Comparison of ENCODE assay signal across 8 cellular contexts in the genomic region with DNA sequence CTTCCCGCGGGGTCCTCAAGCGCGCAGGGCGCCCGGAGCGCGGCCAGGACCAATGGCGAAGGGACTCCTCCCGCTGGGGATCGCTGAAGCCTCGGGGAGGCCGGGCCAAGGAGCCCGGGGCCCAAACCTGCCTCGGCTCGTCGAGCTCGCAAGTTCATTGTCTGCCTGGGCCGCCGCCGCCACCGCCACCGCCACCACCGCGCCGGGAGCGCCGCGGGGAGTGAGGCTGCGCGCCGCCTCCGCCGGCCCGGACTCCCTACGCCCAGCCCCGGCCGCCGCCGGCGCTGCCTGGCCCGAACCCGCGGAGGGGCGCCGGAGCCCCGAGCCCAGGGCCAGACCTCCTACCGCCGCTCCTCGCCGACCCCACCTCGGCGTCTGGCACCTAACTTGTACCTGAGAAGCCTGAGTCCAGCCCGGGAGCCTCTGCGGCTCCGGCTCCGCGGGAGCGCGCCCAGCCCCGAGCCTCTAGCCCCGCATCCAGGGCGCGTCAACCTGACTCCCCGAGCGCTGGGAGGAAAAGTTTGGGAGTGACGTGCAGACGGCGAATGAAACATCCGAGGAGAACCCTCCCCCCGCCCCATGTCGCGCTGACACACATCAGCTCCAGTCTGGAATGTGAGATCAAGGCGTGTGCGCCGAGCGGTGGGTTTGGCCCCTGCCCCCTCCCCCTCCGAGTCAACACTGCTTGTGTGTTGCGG. TPM values are rescaled to one million over a fixed set of nuclear protein-coding genes. Genes with fewer than 3 reads are reported as not detected.
DNase-seq lines count a peak whose midpoint lies in the region; ATAC-seq and TF ChIP-seq lines count a peak whose summit lies in the region.

A gene with protein sequence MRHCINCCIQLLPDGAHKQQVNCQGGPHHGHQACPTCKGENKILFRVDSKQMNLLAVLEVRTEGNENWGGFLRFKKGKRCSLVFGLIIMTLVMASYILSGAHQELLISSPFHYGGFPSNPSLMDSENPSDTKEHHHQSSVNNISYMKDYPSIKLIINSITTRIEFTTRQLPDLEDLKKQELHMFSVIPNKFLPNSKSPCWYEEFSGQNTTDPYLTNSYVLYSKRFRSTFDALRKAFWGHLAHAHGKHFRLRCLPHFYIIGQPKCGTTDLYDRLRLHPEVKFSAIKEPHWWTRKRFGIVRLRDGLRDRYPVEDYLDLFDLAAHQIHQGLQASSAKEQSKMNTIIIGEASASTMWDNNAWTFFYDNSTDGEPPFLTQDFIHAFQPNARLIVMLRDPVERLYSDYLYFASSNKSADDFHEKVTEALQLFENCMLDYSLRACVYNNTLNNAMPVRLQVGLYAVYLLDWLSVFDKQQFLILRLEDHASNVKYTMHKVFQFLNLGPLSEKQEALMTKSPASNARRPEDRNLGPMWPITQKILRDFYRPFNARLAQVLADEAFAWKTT (minus strand): TSS at position 523 of the 698 bp plus-strand sequence. CDS start 47,386 bp downstream, outside the sequence.

- ATAC-seq in gastrocnemius medialis (peak; percentile 23 to 41), HG03025 (IDR thresholded peaks at IDR 0.05; ENCODE audit: low FRiP score, unreplicated experiment) (no peak)

- peak within 1 kb of the TSS in 4 of 5 experiments; percentile 56 to 86 (median 78) for H3K27ac Mint-ChIP-seq in brain

- peaks cover 0 to 12% (median 0%) of the 10 kb centered on the region in 5 experiments for H3K9me3 Mint-ChIP-seq in brain

- in situ Hi-C loops in gastrocnemius medialis (cut with MboI; ENCODE audit: low sequenced_read_pairs in 4 of 4) = no loop called here

- no peaks in the 10 kb centered on the region for H3K9me3 ChIP-seq in gastrocnemius medialis

- no peaks in the 10 kb centered on the region for H3K36me3 Mint-ChIP-seq in brain

- H3K4me3 ChIP-seq in Jurkat, Clone E6-1 (ENCODE audit: low read length) = peak within 1 kb of the TSS; percentile 37
- peak within 1 kb of the TSS; percentile 66 to 82 (median 78) for H3K4me3 ChIP-seq in gastrocnemius medialis

- peak within 1 kb of the TSS; percentile 79 to 91 (median 82) for H3K27ac ChIP-seq in gastrocnemius medialis

- no peaks in the 10 kb centered on the region for H3K36me3 ChIP-seq in gastrocnemius medialis

- H3K4me3 Mint-ChIP-seq in brain = peak within 1 kb of the TSS; percentile 79 to 92 (median 86)

- peak; percentile 61 to 83 for TF ChIP-seq POLR2A in gastrocnemius medialis (IDR thresholded peaks at IDR 0.05)

- intact Hi-C loops in gastrocnemius medialis (cut with DNase I; ENCODE audit: low total_unique reads) = loop anchor here (5.0 to 10.0 kb wide), 3 partner anchors 44 to 98 kb away; no protein-coding TSS in a partner anchor

- H3K27me3 Mint-ChIP-seq in brain = peaks cover 29% of the 10 kb centered on the region

- no peaks in the 10 kb centered on the region for H3K27me3 ChIP-seq in gastrocnemius medialis

- TF ChIP-seq CTCF in brain (conservative IDR thresholded peaks at IDR 0.05) (no peak), gastrocnemius medialis (IDR thresholded peaks at IDR 0.05 in 4 of 5, conservative IDR thresholded peaks at IDR 0.05 in 1 of 5) (no peak)

- H3K4me1 ChIP-seq in gastrocnemius medialis = peaks cover 40 to 43% of the 10 kb centered on the region in 2 donors

- H3K4me1 Mint-ChIP-seq in brain = peaks cover 59% of the 10 kb centered on the region

- peak; percentile 42 for DNase-seq in activated CD4-positive, CD25-positive, alpha-beta regulatory T cell treated with anti-CD3 and anti-CD28 coated beads, Interleukin-2, amount 50 U/mL, for 72 hours
- DNase-seq in activated CD4-positive, CD25-positive, alpha-beta regulatory T cell (lab: John Stamatoyannopoulos, UW) = no peak
- DNase-seq in Jurkat, Clone E6-1 (ENCODE audit: low read depth, low spot score) = no peak
- DNase-seq in iPS-NIHi7 (ENCODE audit: extremely low spot score) = peak; percentile 70
- DNase-seq in gastrocnemius medialis = peak; percentile 30 to 36
- no peak for DNase-seq in cerebellar nuclear complex (lab: John Stamatoyannopoulos, UW)

RNA-seq across cellular contexts. Expression of the gene that starts here (rescaled TPM):
- polyA plus RNA-seq in Jurkat, Clone E6-1 (2012; ENCODE audit: insufficient read depth, insufficient read length) = 0.66 TPM
- 6.0 TPM for polyA plus RNA-seq in brain (ENCODE audit: insufficient read depth, low read depth, low replicate concordance)
- total RNA-seq in gastrocnemius medialis = 10 to 100 TPM in 3 of 4 donors, 1 to 10 TPM in 1; 9.0 to 32.2 (median 20.3) TPM

Comparison
In these comparisons a context has a peak if more than half of its experiments do, and no peak if none do; other contexts are left out.
1. DNase-seq: peak in activated CD4-positive, CD25-positive, alpha-beta regulatory T cell treated with anti-CD3 and anti-CD28 coated beads, Interleukin-2, amount 50 U/mL, for 72 hours (single experiment), iPS-NIHi7 (single experiment) and gastrocnemius medialis (2 of 2); none in activated CD4-positive, CD25-positive, alpha-beta regulatory T cell (0 of 4), Jurkat, Clone E6-1 (single experiment) and cerebellar nuclear complex (0 of 2).